8 cellular contexts compared by ENCODE assay signal in the genomic region with DNA sequence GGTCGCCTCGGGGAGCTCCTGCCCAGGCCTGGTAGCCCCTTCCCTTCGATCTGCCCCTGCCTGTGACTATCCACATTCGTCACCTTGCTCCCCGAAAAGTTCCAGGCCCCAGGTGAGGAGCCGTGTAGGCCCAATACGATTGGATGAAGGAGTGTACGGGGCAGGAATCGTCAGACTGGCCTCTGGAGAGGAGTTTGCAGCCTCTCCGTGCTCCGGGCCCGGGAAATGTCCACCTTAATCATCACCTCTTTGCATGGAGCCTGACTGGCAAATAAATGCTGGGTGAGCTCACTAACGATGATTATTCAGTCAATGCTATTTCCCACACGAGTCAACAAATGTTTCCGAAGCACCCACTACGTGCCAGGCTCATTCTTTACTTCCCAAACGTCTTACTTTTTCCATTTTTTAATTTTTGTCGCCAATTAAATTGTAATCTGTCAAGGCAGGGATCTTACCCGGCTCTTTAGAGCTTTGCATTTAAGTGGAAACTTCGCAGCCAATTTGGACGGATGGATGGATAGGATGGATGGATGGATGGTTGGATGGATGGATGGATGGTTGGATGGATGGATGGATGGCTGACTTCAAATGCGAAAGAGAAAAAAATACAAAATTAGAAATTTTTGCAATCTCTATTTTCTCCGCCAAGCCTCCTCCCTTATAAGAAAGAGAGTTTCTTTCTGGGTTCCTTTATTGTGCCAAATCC. TPM values are rescaled to one million over a fixed set of nuclear protein-coding genes. Genes with fewer than 3 reads are reported as not detected.
DNase-seq lines count a peak whose midpoint lies in the region; ATAC-seq and TF ChIP-seq lines count a peak whose summit lies in the region.

No MANE protein-coding gene starts in this region.

- no peaks in the 10 kb centered on the region for H3K9me3 ChIP-seq in Peyer's patch
- H3K9me3 ChIP-seq in endocrine pancreas (ENCODE audit: control insufficient read depth, low read length), result no peaks in the 10 kb centered on the region
- H3K9me3 ChIP-seq in muscle layer of colon (ENCODE audit: low read length), result no peaks in the 10 kb centered on the region

- no peak for TF ChIP-seq POLR2A in Peyer's patch (IDR thresholded peaks at IDR 0.05)

- no peaks in the 10 kb centered on the region for H3K27me3 ChIP-seq in Peyer's patch
- H3K27me3 ChIP-seq in endocrine pancreas (ENCODE audit: control insufficient read depth, insufficient read depth, low read length), result no peaks in the 10 kb centered on the region
- no peaks in the 10 kb centered on the region for H3K27me3 ChIP-seq in muscle layer of colon (ENCODE audit: control insufficient read depth in 1 of 2, insufficient read depth in 2 of 2, low read length in 2 of 2)

- H3K9ac ChIP-seq in endocrine pancreas (ENCODE audit: control insufficient read depth, insufficient read depth, low read length), result peak overlapping the region; percentile 50
- peak overlapping the region; percentile 82 for H3K9ac ChIP-seq in muscle layer of colon (ENCODE audit: low read length)

- peak; percentile 51 for DNase-seq in NCI-H1105 treated with DMSO at 0.1 percent for 48 hours (lab: John Stamatoyannopoulos, UW)
- no peak for DNase-seq in NCI-H1105 (lab: John Stamatoyannopoulos, UW)
- DNase-seq in Peyer's patch, result no peak
- no peak for DNase-seq in stimulated activated CD4-positive, alpha-beta T cell treated with anti-CD3 and anti-CD28 coated beads, Interleukin-12 subunit alpha, Interleukin-12 subunit beta, amount 100 ng/mL, for 4 hours
- DNase-seq in 8988T, result no peak

- peak overlapping the region; percentile 56 to 71 (median 64) for H3K4me3 ChIP-seq in Peyer's patch
- peak overlapping the region; percentile 44 for H3K4me3 ChIP-seq in endocrine pancreas (ENCODE audit: control insufficient read depth, insufficient read depth, low read length)
- peak overlapping the region; percentile 67 to 95 for H3K4me3 ChIP-seq in muscle layer of colon (ENCODE audit: low read depth in 1 of 2, low read length in 2 of 2)

- ATAC-seq in HG02678 (IDR thresholded peaks at IDR 0.05; ENCODE audit: unreplicated experiment), result peak; percentile 9

- H3K4me1 ChIP-seq in Peyer's patch (peaks cover 0 to 5% (median 0%) of the 10 kb centered on the region in 4 donors), endocrine pancreas (ENCODE audit: control insufficient read depth, insufficient read depth, low read length) (no peaks in the 10 kb centered on the region), muscle layer of colon (ENCODE audit: insufficient read depth, low read length) (peaks cover 14% of the 10 kb centered on the region)

- H3K27ac ChIP-seq in Peyer's patch, result peak overlapping the region; percentile 80 to 88 (median 86)
- H3K27ac ChIP-seq in muscle layer of colon (ENCODE audit: low read depth, low read length), result peak overlapping the region; percentile 88

- H3K36me3 ChIP-seq in Peyer's patch (no peaks in the 10 kb centered on the region), endocrine pancreas (ENCODE audit: control insufficient read depth, insufficient read depth, low read length) (no peaks in the 10 kb centered on the region), muscle layer of colon (ENCODE audit: insufficient read depth, low read length) (no peaks in the 10 kb centered on the region)

- no peak for TF ChIP-seq CTCF in Peyer's patch (IDR thresholded peaks at IDR 0.05)

RNA-seq across cellular contexts. Expression of a gene that starts 45.8 kb away (rescaled TPM):
- total RNA-seq in Peyer's patch, result 10 to 100 TPM in 2 of 4 donors, 1 to 10 TPM in 2; 4.9 to 30.5 (median 11.4) TPM

RNA-seq across cellular contexts. Expression of a gene that starts 51.5 kb away (rescaled TPM):
- total RNA-seq in Peyer's patch, result 1 to 10 TPM; 1.8 to 5.0 (median 3.5) TPM
